Comparison of ENCODE assay signal across 8 cellular contexts in genomic region chr12:79407671-79408622, GRCh38.
DNase-seq lines count a peak whose midpoint lies in the region; ATAC-seq, FAIRE-seq and TF ChIP-seq lines count a peak whose summit lies in the region.

No MANE protein-coding gene starts in this region.

- H3K36me3 ChIP-seq in K562 (ENCODE audit: control insufficient read depth, insufficient read depth, low read length) (no peaks in the 10 kb centered on the region), kidney epithelial cell (ENCODE audit: control insufficient read depth, insufficient read depth, low read length) (no peaks in the 10 kb centered on the region), transverse colon (no peaks in the 10 kb centered on the region)

- H3K4me3 Mint-ChIP-seq in natural killer cell: no peak overlapping the region

- no peak overlapping the region for H3K27ac Mint-ChIP-seq in natural killer cell

- H3K4me3 ChIP-seq in K562 (no peak overlapping the region), kidney epithelial cell (ENCODE audit: low read depth, low read length) (no peak overlapping the region), transverse colon (no peak overlapping the region)

- BruUV-seq in K562 (replicated peaks; lab: Mats Ljungman, UMichigan): no TSS peak

- no peaks in the 10 kb centered on the region for H3K4me1 ChIP-seq in K562 (replicated peaks in 1 of 2; ENCODE audit: control insufficient read depth in 2 of 2, insufficient read depth in 2 of 2, low read length in 2 of 2)
- H3K4me1 ChIP-seq in transverse colon: peaks cover 0 to 18% (median 10%) of the 10 kb centered on the region in 4 donors

- DNase-seq in AG08395 (ENCODE audit: low spot score): peak; percentile 76
- peak; percentile 20 for DNase-seq in NCI-H1694 treated with DMSO at 0.1 percent for 48 hours (lab: John Stamatoyannopoulos, UW)
- DNase-seq in K562 (ENCODE audit: extremely low read depth in 1 of 4, low spot score in 3 of 4): peak in 1 of 4 experiments; percentile 6
- peak; percentile 45 for DNase-seq in kidney epithelial cell (ENCODE audit: low read depth)
- DNase-seq in transverse colon: peak; percentile 69
- no peak for DNase-seq in natural killer cell

- no peak overlapping the region for H3K9ac ChIP-seq in K562 (ENCODE audit: insufficient read depth in 1 of 2, low read depth in 2 of 2, low read length in 2 of 2)

- H3K27me3 Mint-ChIP-seq in natural killer cell (ENCODE audit: low read depth in 2 of 2): no peaks in the 10 kb centered on the region

- peak; percentile 93 for ATAC-seq in GM18505 (IDR thresholded peaks at IDR 0.05; ENCODE audit: unreplicated experiment)
- peak; percentile 91 for ATAC-seq in HG02884 (IDR thresholded peaks at IDR 0.05; ENCODE audit: unreplicated experiment)
- ATAC-seq in K562: no peak; the same call in 2 of the 3 replicates
- no peak for ATAC-seq in natural killer cell

- H3K4me1 Mint-ChIP-seq in natural killer cell: no peaks in the 10 kb centered on the region

- H3K79me2 ChIP-seq in K562 (ENCODE audit: control insufficient read depth, insufficient read depth, low read length): no peaks in the 10 kb centered on the region

- H3K9me1 ChIP-seq in K562 (ENCODE audit: control insufficient read depth, insufficient read depth, low read length): no peaks in the 10 kb centered on the region

- no peaks in the 10 kb centered on the region for H3K9me3 Mint-ChIP-seq in natural killer cell

- H3K27ac ChIP-seq in K562 (ENCODE audit: extremely low read depth, low read depth, low read length) (no peak overlapping the region), transverse colon (peak overlapping the region in 1 of 4 donors; percentile 2)

- TF ChIP-seq CTCF in K562 (IDR thresholded peaks at IDR 0.05 in 2 of 3, conservative IDR thresholded peaks at IDR 0.05 in 1 of 3; ENCODE audit: insufficient read depth in 2 of 3, low read depth in 1 of 3, low read length in 3 of 3): peak in 1 of 3 experiments; percentile 13; a peak in 2 of 6 replicates
- peak; percentile 85 for TF ChIP-seq CTCF in kidney epithelial cell (IDR thresholded peaks at IDR 0.05; ENCODE audit: insufficient read depth, low read length, poor library complexity, severe bottlenecking)
- peak; percentile 55 to 74 (median 66) for TF ChIP-seq CTCF in transverse colon (IDR thresholded peaks at IDR 0.05)
- TF ChIP-seq CTCF in natural killer cell (IDR thresholded peaks at IDR 0.05): no peak

- H3K36me3 Mint-ChIP-seq in natural killer cell: no peaks in the 10 kb centered on the region

- H3K9me3 ChIP-seq in K562 (replicated peaks; ENCODE audit: control insufficient read depth, insufficient read depth, low read depth, low read length): 0 out of 2 replicates have a peak, but pooled peaks cover 3% of the 10 kb centered on the region
- no peaks in the 10 kb centered on the region for H3K9me3 ChIP-seq in transverse colon

- TF ChIP-seq EP300 in K562 (IDR thresholded peaks at IDR 0.05; ENCODE audit: low read length) (no peak), transverse colon (IDR thresholded peaks at IDR 0.05; ENCODE audit: low read depth) (no peak)

- TF ChIP-seq POLR2A in GM18505 (IDR thresholded peaks at IDR 0.05; ENCODE audit: borderline replicate concordance, extremely low read depth, insufficient read depth, insufficient read length): no peak
- no peak for TF ChIP-seq POLR2A in K562 (conservative IDR thresholded peaks at IDR 0.05)
- TF ChIP-seq POLR2A in transverse colon (IDR thresholded peaks at IDR 0.05): no peak

- intact Hi-C loops in K562 (cut with micrococcal nuclease): no loop called here
- intact Hi-C loops in transverse colon (cut with DNase I; ENCODE audit: low total_unique reads): no loop called here
- intact Hi-C loops in natural killer cell (cut with micrococcal nuclease): no loop called here

- in situ Hi-C loops in K562 (cut with MboI): no loop called here
- in situ Hi-C loops in transverse colon (cut with MboI; ENCODE audit: low pct_ligation_motif_present in 1 of 4, low pct_unique_long_range_greater_than_20kb in 1 of 4, low sequenced_read_pairs in 3 of 4): loop anchor here (10.0 to 25.0 kb wide), 6 partner anchors 129 to 854 kb away; partner anchors contain the start of gene PAWR (in 1 of the 4)

- 1% methylated on average over 6 of the region's 6 CpGs for WGBS in K562 (ENCODE audit: insufficient coverage, low coverage, missing lambda C conversion rate)
- 45 to 46% methylated on average over 3 to 6 of the region's 6 CpGs for WGBS in transverse colon (ENCODE audit: low coverage in 1 of 2), 2 donors

- TF ChIP-seq RAD21 in K562 (CRISPR knock-in tag; conservative IDR thresholded peaks at IDR 0.05 in 1 of 2, IDR thresholded peaks at IDR 0.05 in 1 of 2): peak; percentile 18 to 31; a peak in 3 of 4 replicates

- CTCF ChIA-PET in K562 (lab: Yijun Ruan, JAX; ENCODE audit: low intra/inter-chr PET ratio): interaction anchor here (0.6 to 0.7 kb wide), 2 partner anchors 148 to 330 kb away, joined by 3 read pairs; no protein-coding TSS in a partner anchor

- no peak overlapping the region for H2AFZ ChIP-seq in K562 (ENCODE audit: low read depth, low read length)

- no peak overlapping the region for H3K4me2 ChIP-seq in K562 (ENCODE audit: insufficient read depth, low read length)

- no peaks in the 10 kb centered on the region for H4K20me1 ChIP-seq in K562 (replicated peaks; ENCODE audit: control insufficient read depth, insufficient read depth, low read length)

- POLR2A ChIA-PET in K562 (lab: Yijun Ruan, JAX): no interaction called here

- H3K27me3 ChIP-seq in K562 (ENCODE audit: control insufficient read depth in 2 of 2, insufficient read depth in 2 of 2, low read length in 2 of 2) (no peaks in the 10 kb centered on the region), kidney epithelial cell (ENCODE audit: control insufficient read depth, insufficient read depth, low read length) (no peaks in the 10 kb centered on the region), transverse colon (no peaks in the 10 kb centered on the region)

- FAIRE-seq in K562 (lab: Jason Lieb, UNC): no peak

TF ChIP-seq in K562, 482 proteins besides CTCF, POLR2A, EP300 and RAD21:
- TF ChIP-seq SAFB (IDR thresholded peaks at IDR 0.05; ENCODE audit: borderline replicate concordance, low read depth, low read length) (no peak), KDM4B (IDR thresholded peaks at IDR 0.05; ENCODE audit: borderline replicate concordance in 2 of 2, low read depth in 1 of 2) (no peak), SMARCB1 (IDR thresholded peaks at IDR 0.05; ENCODE audit: insufficient read length, low read depth) (no peak), ZNF143 (CRISPR knock-in tag; IDR thresholded peaks at IDR 0.05) (no peak), DEAF1 (CRISPR knock-in tag; IDR thresholded peaks at IDR 0.05) (no peak), ZNF830 (CRISPR knock-in tag; IDR thresholded peaks at IDR 0.05) (no peak), ZNF655 (CRISPR knock-in tag; IDR thresholded peaks at IDR 0.05) (no peak), ZNF449 (CRISPR knock-in tag; IDR thresholded peaks at IDR 0.05) (no peak), ZNF408 (CRISPR knock-in tag; IDR thresholded peaks at IDR 0.05; ENCODE audit: low read depth) (no peak)
TF ChIP-seq in K562: peak in this region for 0.

Comparison
In these comparisons a context has a peak if more than half of its experiments do, and no peak if none do; other contexts are left out.
1. ATAC-seq: peak in GM18505 (single experiment) and HG02884 (single experiment); none in K562 (single experiment) and natural killer cell (0 of 3).